18 cellular contexts compared by ENCODE assay signal in the genomic region with DNA sequence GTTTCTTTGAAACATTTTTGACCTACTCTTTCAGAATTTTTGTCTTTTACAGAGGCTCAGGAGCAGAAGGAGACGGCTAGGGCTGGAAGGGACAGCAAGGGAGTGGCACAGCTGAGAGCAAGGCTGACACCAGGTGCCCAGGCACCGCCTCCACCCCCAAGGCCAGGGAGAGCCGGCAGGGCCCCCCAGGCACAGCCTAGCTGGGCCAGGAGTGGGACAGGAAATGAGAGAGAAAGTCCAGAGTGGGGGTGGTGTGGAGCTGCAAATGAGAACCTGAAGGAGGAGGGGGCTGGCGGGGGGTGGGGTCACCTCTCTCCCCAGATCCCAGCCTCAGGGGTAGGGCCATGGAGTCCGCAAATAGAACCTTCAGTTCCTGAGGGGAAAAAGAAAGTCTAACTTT.
DNase-seq lines count a peak whose midpoint lies in the region; TF ChIP-seq lines count a peak whose summit lies in the region.
"Had no signal": no experiment of that assay in that cellular context is flagged by ENCODE, and none has a peak within 500 bp of the region (broad histone marks: within the 10 kb centered on the region; RNA-seq: fewer than 3 reads in every experiment).

No MANE protein-coding gene starts in this region.

- peak overlapping the region in 1 of 2 experiments; percentile 35; a peak in 2 of 5 replicates for H3K4me3 Mint-ChIP-seq in H9

- H2BK120ac ChIP-seq in H9 (ENCODE audit: low read depth, low read length, poor library complexity, severe bottlenecking), result no peak overlapping the region
- no peak overlapping the region for H2BK120ac ChIP-seq in neuronal stem cell (ENCODE audit: low read depth, low read length)

- H3K23me2 ChIP-seq in H9 (ENCODE audit: insufficient read length, low read depth, low read length, poor library complexity, severe bottlenecking), result no peaks in the 10 kb centered on the region

- H3K4ac ChIP-seq in H9 (ENCODE audit: low read depth, low read length), result no peak overlapping the region
- no peak overlapping the region for H3K4ac ChIP-seq in neuronal stem cell (ENCODE audit: low read length)

- peaks cover 67 to 74% of the 10 kb centered on the region in 2 experiments for H3K4me1 Mint-ChIP-seq in H9

- no peak for TF ChIP-seq EP300 in tibial nerve (IDR thresholded peaks at IDR 0.05)

- DNase-seq in H9 (peak; percentile 66), SJCRH30 (peak; percentile 47 to 71), iPS-NIHi7 (ENCODE audit: extremely low spot score) (peak; percentile 56), neuronal stem cell (ENCODE audit: low spot score) (no peak), thyroid gland (no peak), inferior parietal cortex (ENCODE audit: extremely low spot score) (no peak), tibial nerve (ENCODE audit: low spot score in 2 of 2) (no peak), midbrain (lab: John Stamatoyannopoulos, UW) (no peak)
- DNase-seq: C1 segment of cervical spinal cord, Caco-2, DMS53, HCEC 1CT, MG63, NCI-H187 treated with DMSO at 0.1 percent for 48 hours, NCI-H446, Right ventricle myocardium superior had no signal

- WGBS in H9 (ENCODE audit: extremely low coverage, insufficient read length, low lambda C conversion rate), result no CpG with 5 or more reads among the region's 5 CpGs
- WGBS in neuronal stem cell (ENCODE audit: extremely low coverage in 2 of 2, insufficient read length in 2 of 2, insufficient replicate concordance in 1 of 2), 2 donors, result no CpG with 5 or more reads among the region's 5 CpGs
- WGBS in thyroid gland, 2 donors, result 71 to 74% methylated on average over 5 of the region's 5 CpGs
- WGBS in tibial nerve, 2 donors, result 72 to 80% methylated on average over 5 of the region's 5 CpGs

- H3K14ac ChIP-seq in H9 (ENCODE audit: insufficient read depth, low read length) (no peak overlapping the region), neuronal stem cell (ENCODE audit: low read length) (no peak overlapping the region)

- H3K27me3 ChIP-seq in H9 (ENCODE audit: insufficient read depth, low read length) (no peaks in the 10 kb centered on the region; the same call in 1 of the 2 replicates), SJCRH30 (no peaks in the 10 kb centered on the region), neuronal stem cell (ENCODE audit: control insufficient read depth in 3 of 3, insufficient read depth in 3 of 3, low read depth in 1 of 3, low read length in 3 of 3) (no peaks in the 10 kb centered on the region), thyroid gland (no peaks in the 10 kb centered on the region), tibial nerve (no peaks in the 10 kb centered on the region)
- H3K27me3 ChIP-seq: MG63, Peyer's patch had no signal

- H3K4me3 ChIP-seq in SJCRH30 (no peak overlapping the region), neuronal stem cell (ENCODE audit: low read length in 2 of 2) (no peak overlapping the region), thyroid gland (replicated peaks in 1 of 3) (no peak overlapping the region), tibial nerve (no peak overlapping the region)
- H3K4me3 ChIP-seq: GM12878, MG63, Peyer's patch had no signal

- H2AK5ac ChIP-seq in H9 (ENCODE audit: insufficient read length, low read length) (no peak overlapping the region), neuronal stem cell (ENCODE audit: low read depth, low read length) (no peak overlapping the region)

- no peaks in the 10 kb centered on the region for H3K9me3 ChIP-seq in H9 (ENCODE audit: control insufficient read depth, low read depth, low read length)
- H3K9me3 ChIP-seq in SJCRH30 (replicated peaks), result no peaks in the 10 kb centered on the region
- H3K9me3 ChIP-seq in neuronal stem cell (replicated peaks in 1 of 2; ENCODE audit: control insufficient read depth in 2 of 2, insufficient read depth in 1 of 2, low read depth in 1 of 2, low read length in 2 of 2), result no peaks in the 10 kb centered on the region
- H3K9me3 ChIP-seq in thyroid gland, result no peaks in the 10 kb centered on the region
- H3K9me3 ChIP-seq in tibial nerve, result no peaks in the 10 kb centered on the region
- H3K9me3 ChIP-seq: Caco-2, MG63, Peyer's patch had no signal

- H3K9ac ChIP-seq in H9 (ENCODE audit: extremely low read depth, insufficient read length, low read length), result no peak overlapping the region
- H3K9ac ChIP-seq in neuronal stem cell (ENCODE audit: low read depth, low read length, poor library complexity), result no peak overlapping the region

- H4K5ac ChIP-seq in H9 (ENCODE audit: insufficient read length, low read depth, low read length), result no peak overlapping the region

- peaks cover 5% of the 10 kb centered on the region for H3K27me3 Mint-ChIP-seq in H9 (ENCODE audit: low read depth)

- H4K8ac ChIP-seq in H9 (replicated peaks; ENCODE audit: insufficient read length, low read depth, low read length) (no peak overlapping the region), neuronal stem cell (ENCODE audit: low read depth, low read length) (no peak overlapping the region)

- H4K91ac ChIP-seq in H9 (ENCODE audit: insufficient read length, low read depth, low read length), result no peak overlapping the region
- H4K91ac ChIP-seq in neuronal stem cell (ENCODE audit: low read depth, low read length, poor library complexity), result no peak overlapping the region

- no peak overlapping the region for H2BK5ac ChIP-seq in H9 (ENCODE audit: insufficient read length, low read length)
- H2BK5ac ChIP-seq in neuronal stem cell (ENCODE audit: low read length), result no peak overlapping the region

- peaks cover 0 to 3% of the 10 kb centered on the region in 2 experiments; a peak in 1 of 5 replicates for H3K9me3 Mint-ChIP-seq in H9

- no peaks in the 10 kb centered on the region for H4K20me1 ChIP-seq in H9 (ENCODE audit: control insufficient read depth, insufficient read depth, insufficient read length)

- intact Hi-C loops in thyroid gland (cut with DNase I), result no loop called here

- no peak overlapping the region for H3K56ac ChIP-seq in H9 (ENCODE audit: insufficient read length, low read depth, low read length)

- H3K79me2 ChIP-seq in H9 (ENCODE audit: insufficient read depth, low read length), result no peaks in the 10 kb centered on the region; the same call in 1 of the 2 replicates

- no peak overlapping the region for H2BK15ac ChIP-seq in H9 (ENCODE audit: low read depth, low read length)
- H2BK15ac ChIP-seq in neuronal stem cell (ENCODE audit: low read length), result no peak overlapping the region

- H2BK12ac ChIP-seq in H9 (ENCODE audit: insufficient read length, low read depth, low read length), result no peak overlapping the region
- no peak overlapping the region for H2BK12ac ChIP-seq in neuronal stem cell (ENCODE audit: low read length)

- H3K79me1 ChIP-seq in H9 (ENCODE audit: insufficient read depth, low read depth, low read length, poor library complexity, severe bottlenecking) (no peaks in the 10 kb centered on the region), neuronal stem cell (ENCODE audit: low read depth, low read length) (no peaks in the 10 kb centered on the region)

- no peak for TF ChIP-seq CTCF in H9 (conservative IDR thresholded peaks at IDR 0.05)
- TF ChIP-seq CTCF in thyroid gland (IDR thresholded peaks at IDR 0.05), result no peak
- TF ChIP-seq CTCF in tibial nerve (IDR thresholded peaks at IDR 0.05), result no peak

- H3K36me3 ChIP-seq in SJCRH30, result no peaks in the 10 kb centered on the region
- no peaks in the 10 kb centered on the region for H3K36me3 ChIP-seq in neuronal stem cell (replicated peaks in 1 of 2; ENCODE audit: control insufficient read depth in 2 of 2, insufficient read depth in 2 of 2, low read length in 2 of 2)
- no peaks in the 10 kb centered on the region for H3K36me3 ChIP-seq in thyroid gland
- no peaks in the 10 kb centered on the region for H3K36me3 ChIP-seq in tibial nerve
- H3K36me3 ChIP-seq: MG63, Peyer's patch had no signal

- H3K27ac ChIP-seq in H9 (ENCODE audit: insufficient read length, low read depth, low read length) (no peak overlapping the region), SJCRH30 (peak overlapping the region; percentile 24), neuronal stem cell (replicated peaks; ENCODE audit: low read length) (no peak overlapping the region), thyroid gland (no peak overlapping the region), tibial nerve (no peak overlapping the region)
- H3K27ac ChIP-seq: Peyer's patch had no signal

- H2AFZ ChIP-seq in H9 (ENCODE audit: low read length) (no peak overlapping the region), neuronal stem cell (ENCODE audit: low read length) (peak overlapping the region; percentile 36)

- TF ChIP-seq POLR2A in thyroid gland (IDR thresholded peaks at IDR 0.05) (no peak), tibial nerve (IDR thresholded peaks at IDR 0.05) (no peak)

- no peak overlapping the region for H3K23ac ChIP-seq in H9 (ENCODE audit: insufficient read length, low read depth, low read length)
- H3K23ac ChIP-seq in neuronal stem cell (ENCODE audit: low read depth, low read length, poor library complexity), result no peak overlapping the region

- H3K4me1 ChIP-seq in H9 (ENCODE audit: insufficient read depth, low read length), result peaks cover 31% of the 10 kb centered on the region; the same call in 1 of the 2 replicates
- peaks cover 33% of the 10 kb centered on the region for H3K4me1 ChIP-seq in SJCRH30
- H3K4me1 ChIP-seq in neuronal stem cell (ENCODE audit: control insufficient read depth in 2 of 2, insufficient read depth in 1 of 2, low read depth in 1 of 2, low read length in 2 of 2), result peaks cover 0 to 9% of the 10 kb centered on the region in 2 donors
- H3K4me1 ChIP-seq in thyroid gland, result no peaks in the 10 kb centered on the region
- no peaks in the 10 kb centered on the region for H3K4me1 ChIP-seq in tibial nerve
- H3K4me1 ChIP-seq: Caco-2, Peyer's patch had no signal

- H3K4me2 ChIP-seq in H9 (ENCODE audit: insufficient read depth, insufficient read length, low read length) (no peak overlapping the region), neuronal stem cell (ENCODE audit: insufficient read depth, low read length, poor library complexity, severe bottlenecking) (no peak overlapping the region)

- no peak overlapping the region for H3T11ph ChIP-seq in H9 (ENCODE audit: low read length)

- H3K36me3 Mint-ChIP-seq in H9 (ENCODE audit: insufficient read depth in 1 of 3, low read depth in 3 of 3), result no peaks in the 10 kb centered on the region

- peak overlapping the region; percentile 12 to 66 (median 23); a peak in 1 of 7 replicates for H3K27ac Mint-ChIP-seq in H9

- no peak overlapping the region for H2BK20ac ChIP-seq in H9 (ENCODE audit: low read depth, low read length, poor library complexity, severe bottlenecking)

- H3K18ac ChIP-seq in H9 (ENCODE audit: insufficient read length, low read depth, low read length), result no peak overlapping the region
- no peak overlapping the region for H3K18ac ChIP-seq in neuronal stem cell (ENCODE audit: low read length)

Comparison
In these comparisons a context has a peak if more than half of its experiments do, and no peak if none do; other contexts are left out.
1. DNase-seq: peak in H9 (single experiment), SJCRH30 (2 of 2) and iPS-NIHi7 (single experiment); none in neuronal stem cell (single experiment), thyroid gland (0 of 2), inferior parietal cortex (single experiment), tibial nerve (0 of 2) and midbrain (single experiment).